In the genomic region with DNA sequence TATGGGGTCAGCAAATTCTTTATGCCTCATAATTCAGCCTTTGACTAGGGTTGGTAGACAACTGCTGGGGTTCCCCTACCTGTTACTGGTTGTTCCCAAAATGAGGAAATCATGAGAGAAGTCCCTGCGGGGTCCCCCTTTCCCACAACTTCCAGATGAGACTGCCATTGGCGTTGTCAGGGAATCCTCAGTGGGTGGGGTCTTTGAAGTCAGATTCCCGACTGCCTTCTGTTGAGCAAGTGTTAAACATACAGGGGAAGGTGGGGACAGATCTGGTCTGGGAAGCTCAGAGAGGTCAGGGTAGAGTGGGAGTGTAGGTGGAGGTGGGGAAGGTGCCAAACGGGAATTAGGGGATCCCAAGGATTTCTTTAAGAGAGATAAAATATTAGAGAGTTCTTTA, we compare ENCODE assay signal across 28 cellular contexts. TPM values are rescaled to one million over a fixed set of nuclear protein-coding genes. Genes with fewer than 3 reads are reported as not detected.
A peak's percentile ranks its signal among the peaks of the same experiment; 100 is the strongest.
DNase-seq lines count a peak whose midpoint lies in the region; ATAC-seq and TF ChIP-seq lines count a peak whose summit lies in the region.
"Had no signal": no experiment of that assay in that cellular context is flagged by ENCODE, and none has a peak within 500 bp of the region (broad histone marks: within the 10 kb centered on the region; RNA-seq: fewer than 3 reads in every experiment).

No MANE protein-coding gene starts in this region.

- H3K27me3 ChIP-seq in adrenal gland (no peaks in the 10 kb centered on the region), hepatocyte (no peaks in the 10 kb centered on the region), mesendoderm (ENCODE audit: insufficient read depth, low read length, poor library complexity) (no peaks in the 10 kb centered on the region)
- H3K27me3 ChIP-seq: BLaER1 had no signal

- no peak overlapping the region for H2AFZ ChIP-seq in hepatocyte

- H3K27ac ChIP-seq in adrenal gland (peak overlapping the region; percentile 4 to 59 (median 11)), hepatocyte (peak overlapping the region; percentile 84), mesendoderm (ENCODE audit: low read depth, low read length) (peak overlapping the region; percentile 23)
- H3K27ac ChIP-seq: BLaER1 had no signal

- TF ChIP-seq CTCF in adrenal gland (IDR thresholded peaks at IDR 0.05) (no peak), hepatocyte (IDR thresholded peaks at IDR 0.05; ENCODE audit: poor library complexity) (no peak)

- 60 to 77% (median 69%) methylated on average over 4 of the region's 4 CpGs for WGBS in adrenal gland, 4 donors
- WGBS in hepatocyte (ENCODE audit: low lambda C conversion rate, missing lambda C conversion rate) = 68% methylated on average over 4 of the region's 4 CpGs
- WGBS in mesendoderm (ENCODE audit: extremely low coverage, insufficient coverage, low lambda C conversion rate) = no CpG with 5 or more reads among the region's 4 CpGs

- CTCF ChIA-PET in activated CD4-positive, alpha-beta T cell treated with anti-CD3 and anti-CD28 coated beads, Interleukin-2, amount 10 ng/mL, durations not matched to agents 7 days and 5 days (lab: Charles Lee) = interaction anchor here (1.4 kb wide), 1 partner anchor 13 kb away, joined by 3 read pairs; no protein-coding TSS in a partner anchor

- H3K4me3 ChIP-seq in adrenal gland (no peak overlapping the region), hepatocyte (no peak overlapping the region), mesendoderm (ENCODE audit: low read length) (no peak overlapping the region)
- H3K4me3 ChIP-seq: BLaER1, GM12878 had no signal

- no peak overlapping the region for H3K4me3 Mint-ChIP-seq in activated CD4-positive, alpha-beta T cell treated with anti-CD3 and anti-CD28 coated beads, Interleukin-2, amount 10 ng/mL, durations not matched to agents 7 days and 5 days
- H3K4me3 Mint-ChIP-seq: CD14-positive monocyte; CD4-positive, alpha-beta memory T cell; CD4-positive, CD25-positive, alpha-beta regulatory T cell; CD8-positive, alpha-beta memory T cell had no signal

- no peak for TF ChIP-seq POLR2A in adrenal gland (IDR thresholded peaks at IDR 0.05)

- H3K36me3 Mint-ChIP-seq in activated CD4-positive, alpha-beta T cell treated with anti-CD3 and anti-CD28 coated beads, Interleukin-2, amount 10 ng/mL, durations not matched to agents 7 days and 5 days (ENCODE audit: low read depth) = no peaks in the 10 kb centered on the region
- H3K36me3 Mint-ChIP-seq: CD14-positive monocyte; CD4-positive, alpha-beta memory T cell; CD4-positive, CD25-positive, alpha-beta regulatory T cell; CD8-positive, alpha-beta memory T cell had no signal

- no peaks in the 10 kb centered on the region for H3K79me1 ChIP-seq in mesendoderm (ENCODE audit: low read length)

- no peaks in the 10 kb centered on the region for H3K9me3 Mint-ChIP-seq in activated CD4-positive, alpha-beta T cell treated with anti-CD3 and anti-CD28 coated beads, Interleukin-2, amount 10 ng/mL, durations not matched to agents 7 days and 5 days
- H3K9me3 Mint-ChIP-seq: CD8-positive, alpha-beta memory T cell had no signal

- H2BK15ac ChIP-seq in mesendoderm (replicated peaks; ENCODE audit: low read depth) = no peak overlapping the region

- H4K20me1 ChIP-seq in hepatocyte (ENCODE audit: insufficient read depth, poor library complexity, severe bottlenecking) = no peaks in the 10 kb centered on the region
- H4K20me1 ChIP-seq: BLaER1 had no signal

- H2AK5ac ChIP-seq in mesendoderm (ENCODE audit: low read length) = no peak overlapping the region

- no peak overlapping the region for H4K8ac ChIP-seq in mesendoderm (ENCODE audit: low read depth, low read length)

- no peaks in the 10 kb centered on the region for H3K4me1 Mint-ChIP-seq in activated CD4-positive, alpha-beta T cell treated with anti-CD3 and anti-CD28 coated beads, Interleukin-2, amount 10 ng/mL, durations not matched to agents 7 days and 5 days
- H3K4me1 Mint-ChIP-seq: CD14-positive monocyte; CD4-positive, alpha-beta memory T cell; CD4-positive, CD25-positive, alpha-beta regulatory T cell; CD8-positive, alpha-beta memory T cell had no signal

- H2BK5ac ChIP-seq in mesendoderm (ENCODE audit: low read length) = peak overlapping the region; percentile 77

- no peaks in the 10 kb centered on the region for H3K9me2 ChIP-seq in hepatocyte (replicated peaks; ENCODE audit: insufficient read depth)

- intact Hi-C loops in adrenal gland (cut with DNase I) = no loop called here

- H3K4me2 ChIP-seq in hepatocyte = no peak overlapping the region
- H3K4me2 ChIP-seq in mesendoderm (ENCODE audit: low read length) = no peak overlapping the region
- H3K4me2 ChIP-seq: BLaER1 had no signal

- H2BK120ac ChIP-seq in mesendoderm (ENCODE audit: low read depth, low read length) = peak overlapping the region; percentile 21

- peak overlapping the region; percentile 24 for H3K9ac ChIP-seq in mesendoderm (ENCODE audit: low read length)
- H3K9ac ChIP-seq: BLaER1 had no signal

- H3K9me3 ChIP-seq in adrenal gland (replicated peaks in 1 of 3) (no peaks in the 10 kb centered on the region), hepatocyte (ENCODE audit: low read depth) (no peaks in the 10 kb centered on the region)
- H3K9me3 ChIP-seq: BE2C, BLaER1 had no signal

- H3K56ac ChIP-seq in mesendoderm (ENCODE audit: low read length) = peak overlapping the region; percentile 34

- DNase-seq in adrenal gland = no peak
- DNase-seq in hepatocyte (ENCODE audit: low spot score) = no peak
- DNase-seq in mesendoderm = peak; percentile 70
- DNase-seq in activated CD4-positive, alpha-beta T cell treated with anti-CD3 and anti-CD28 coated beads, Interleukin-2, amount 10 ng/mL, durations not matched to agents 7 days and 5 days = no peak
- no peak for DNase-seq in anterior cingulate cortex (lab: John Stamatoyannopoulos, UW)
- DNase-seq: 8988T; ACHN; BE2C; C1 segment of cervical spinal cord; CD4-positive, alpha-beta memory T cell; CD4-positive, CD25-positive, alpha-beta regulatory T cell; CD8-positive, alpha-beta memory T cell; COR-L47; DMS 273 treated with DMSO at 0.1 percent for 48 hours; DMS153; DMS53; DMS79; DND-41; EL; GDM1 had no signal

- H3K27ac Mint-ChIP-seq in activated CD4-positive, alpha-beta T cell treated with anti-CD3 and anti-CD28 coated beads, Interleukin-2, amount 10 ng/mL, durations not matched to agents 7 days and 5 days = no peak overlapping the region
- H3K27ac Mint-ChIP-seq: CD14-positive monocyte; CD4-positive, alpha-beta memory T cell; CD4-positive, CD25-positive, alpha-beta regulatory T cell; CD8-positive, alpha-beta memory T cell had no signal

- H3K18ac ChIP-seq in mesendoderm (ENCODE audit: low read length) = peak overlapping the region; percentile 32

- POLR2A ChIA-PET in activated CD4-positive, alpha-beta T cell treated with anti-CD3 and anti-CD28 coated beads, Interleukin-2, amount 10 ng/mL, durations not matched to agents 7 days and 5 days (lab: Charles Lee) = no interaction called here

- H3K79me2 ChIP-seq in hepatocyte = no peaks in the 10 kb centered on the region
- H3K79me2 ChIP-seq in mesendoderm (ENCODE audit: control insufficient read depth, insufficient read depth, low read length) = no peaks in the 10 kb centered on the region

- H4K5ac ChIP-seq in mesendoderm (ENCODE audit: low read length) = peak overlapping the region; percentile 8

- H3K36me3 ChIP-seq in adrenal gland (replicated peaks in 1 of 2) = no peaks in the 10 kb centered on the region
- H3K36me3 ChIP-seq in hepatocyte (replicated peaks; ENCODE audit: insufficient read depth, low read depth) = no peaks in the 10 kb centered on the region
- no peaks in the 10 kb centered on the region for H3K36me3 ChIP-seq in mesendoderm (ENCODE audit: control insufficient read depth, insufficient read depth, low read length)
- H3K36me3 ChIP-seq: BE2C, BLaER1 had no signal

- peaks cover 0 to 25% of the 10 kb centered on the region in 2 donors for H3K4me1 ChIP-seq in adrenal gland (replicated peaks in 1 of 2)
- peaks cover 22% of the 10 kb centered on the region for H3K4me1 ChIP-seq in hepatocyte (ENCODE audit: insufficient read depth)
- H3K4me1 ChIP-seq in mesendoderm (ENCODE audit: control insufficient read depth, low read depth, low read length) = peaks cover 31% of the 10 kb centered on the region
- H3K4me1 ChIP-seq: BE2C, BLaER1 had no signal

- peak overlapping the region; percentile 60 for H3K4ac ChIP-seq in mesendoderm (ENCODE audit: low read depth, low read length)

- ATAC-seq in HG02870 (IDR thresholded peaks at IDR 0.05; ENCODE audit: unreplicated experiment) = no peak
- ATAC-seq: GM12878 had no signal

- H3K23ac ChIP-seq in mesendoderm (ENCODE audit: low read length) = no peak overlapping the region

- H3K27me3 Mint-ChIP-seq in activated CD4-positive, alpha-beta T cell treated with anti-CD3 and anti-CD28 coated beads, Interleukin-2, amount 10 ng/mL, durations not matched to agents 7 days and 5 days = peaks cover 7% of the 10 kb centered on the region

RNA-seq across cellular contexts. Expression of gene HSD3B2, which starts 14.7 kb away (rescaled TPM):
- total RNA-seq in adrenal gland (1,000 to 10,000 TPM; 1,375 to 5,962 (median 2,281) TPM), hepatocyte (3.4 and 7.3 TPM in 2 replicates)
- polyA plus RNA-seq in adrenal gland (over 10,000 TPM in 1 of 3 donors, 100 to 1,000 TPM in 2; 141 to 14,693 (median 845) TPM), hepatocyte (2.2 and 4.6 TPM in 2 replicates)
- not detected for polyA plus RNA-seq in mesendoderm (2013, experiment 1 of 2)
- not detected for polyA plus RNA-seq in mesendoderm (2013, experiment 2 of 2)
- total RNA-seq in activated CD4-positive, alpha-beta T cell treated with anti-CD3 and anti-CD28 coated beads, Interleukin-2, amount 10 ng/mL, durations not matched to agents 7 days and 5 days = not detected
- total RNA-seq: A673; CD4-positive, alpha-beta memory T cell; CD4-positive, CD25-positive, alpha-beta regulatory T cell; CD8-positive, alpha-beta memory T cell; Daoy; G401 had no signal
- polyA plus RNA-seq: AG04450; CD14-positive monocyte; CD4-positive, alpha-beta memory T cell; CD4-positive, CD25-positive, alpha-beta regulatory T cell; CD8-positive, alpha-beta memory T cell; GM12878 had no signal

Comparison
In these comparisons a context has a peak if more than half of its experiments do, and no peak if none do; other contexts are left out.
1. H3K27ac ChIP-seq: peak in every context shown above with its lines; median percentile 84 in hepatocyte; 23 in mesendoderm; 11 in adrenal gland.
2. RNA of gene HSD3B2, which starts 14.7 kb away (total RNA-seq): 1,375 to 5,962 TPM in adrenal gland; 3.4 to 7.3 TPM in hepatocyte and not detected in activated CD4-positive, alpha-beta T cell treated with anti-CD3 and anti-CD28 coated beads, Interleukin-2, amount 10 ng/mL, durations not matched to agents 7 days and 5 days; every median in the first group is over 100 times any median in the second.